In genomic region chr3:141487419-141488345, GRCh38 we compare ENCODE assay signal across 8 cellular contexts. TPM values are rescaled to one million over a fixed set of nuclear protein-coding genes. Genes with fewer than 3 reads are reported as not detected.
DNase-seq lines count a peak whose midpoint lies in the region; ATAC-seq and TF ChIP-seq lines count a peak whose summit lies in the region.

No MANE protein-coding gene starts in this region.

- H3K36me3 ChIP-seq in H7 (replicated peaks; ENCODE audit: control insufficient read depth, insufficient read depth, low read length) (no peaks in the 10 kb centered on the region), RWPE2 (ENCODE audit: low read depth) (no peaks in the 10 kb centered on the region), neuronal stem cell (replicated peaks in 1 of 2; ENCODE audit: control insufficient read depth in 2 of 2, insufficient read depth in 2 of 2, low read length in 2 of 2) (peaks cover 0 to 4% of the 10 kb centered on the region in 2 donors)

- H3K27me3 ChIP-seq in H7 (ENCODE audit: control insufficient read depth, insufficient read depth, low read length) (no peaks in the 10 kb centered on the region), RWPE2 (ENCODE audit: insufficient read depth, poor library complexity, severe bottlenecking) (no peaks in the 10 kb centered on the region), foreskin keratinocyte (no peaks in the 10 kb centered on the region), neuronal stem cell (ENCODE audit: control insufficient read depth in 3 of 3, insufficient read depth in 3 of 3, low read depth in 1 of 3, low read length in 3 of 3) (peaks cover 0 to 3% (median 0%) of the 10 kb centered on the region in 3 experiments)

- H2BK15ac ChIP-seq in neuronal stem cell (ENCODE audit: low read length), result peak overlapping the region; percentile 98

- no peak overlapping the region for H4K8ac ChIP-seq in neuronal stem cell (ENCODE audit: low read depth, low read length)

- peak overlapping the region; percentile 86 for H2AK5ac ChIP-seq in neuronal stem cell (ENCODE audit: low read depth, low read length)

- H3K27ac ChIP-seq in RWPE2 (ENCODE audit: poor library complexity, severe bottlenecking), result peak overlapping the region; percentile 92
- H3K27ac ChIP-seq in foreskin keratinocyte, result peak overlapping the region; percentile 72
- peak overlapping the region; percentile 97 for H3K27ac ChIP-seq in neuronal stem cell (replicated peaks; ENCODE audit: low read length)
- H3K27ac ChIP-seq in temporal lobe (ENCODE audit: low read depth, low read length), result peak overlapping the region; percentile 74

- H3K18ac ChIP-seq in neuronal stem cell (ENCODE audit: low read length), result peak overlapping the region; percentile 99

- peak; percentile 82 for DNase-seq in ELR (ENCODE audit: low read depth)
- peak; percentile 89 for DNase-seq in H7
- DNase-seq in LoVo (ENCODE audit: low spot score), result peak; percentile 82
- DNase-seq in RWPE2 (ENCODE audit: low spot score), result peak; percentile 76
- DNase-seq in activated effector memory CD4-positive, alpha-beta T cell treated with anti-CD3 and anti-CD28 coated beads, Interleukin-2, amount 50 U/mL, for 16 hours, result peak; percentile 94
- peak in 1 of 2 donors; percentile 44 for DNase-seq in foreskin keratinocyte
- peak; percentile 66 for DNase-seq in neuronal stem cell (ENCODE audit: low spot score)

- H3K14ac ChIP-seq in neuronal stem cell (ENCODE audit: low read length), result peak overlapping the region; percentile 98

- TF ChIP-seq CTCF in RWPE2 (IDR thresholded peaks at IDR 0.05; ENCODE audit: poor library complexity, severe bottlenecking) (no peak), foreskin keratinocyte (conservative IDR thresholded peaks at IDR 0.05) (no peak)

- no peaks in the 10 kb centered on the region for H3K79me1 ChIP-seq in neuronal stem cell (ENCODE audit: low read depth, low read length)

- H2AFZ ChIP-seq in neuronal stem cell (ENCODE audit: low read length), result peak overlapping the region; percentile 98

- peak overlapping the region; percentile 86 for H3K4ac ChIP-seq in neuronal stem cell (ENCODE audit: low read length)

- no CpG with 5 or more reads among the region's 67 CpGs for WGBS in neuronal stem cell (ENCODE audit: extremely low coverage in 2 of 2, insufficient read length in 2 of 2, insufficient replicate concordance in 1 of 2), 2 donors

- H3K4me2 ChIP-seq in neuronal stem cell (ENCODE audit: insufficient read depth, low read length, poor library complexity, severe bottlenecking), result peak overlapping the region; percentile 72

- H3K4me3 ChIP-seq in H7 (ENCODE audit: insufficient read depth, low read depth, low read length) (peak overlapping the region; percentile 81), RWPE2 (ENCODE audit: severe bottlenecking) (peak overlapping the region; percentile 96), neuronal stem cell (ENCODE audit: low read length in 2 of 2) (peak overlapping the region; percentile 60 to 93)

- H2BK5ac ChIP-seq in neuronal stem cell (ENCODE audit: low read length), result peak overlapping the region; percentile 91

- H3K9ac ChIP-seq in neuronal stem cell (ENCODE audit: low read depth, low read length, poor library complexity), result peak overlapping the region; percentile 96

- H3K9me3 ChIP-seq in RWPE2 (ENCODE audit: severe bottlenecking) (no peaks in the 10 kb centered on the region), neuronal stem cell (replicated peaks in 1 of 2; ENCODE audit: control insufficient read depth in 2 of 2, insufficient read depth in 1 of 2, low read depth in 1 of 2, low read length in 2 of 2) (no peaks in the 10 kb centered on the region)

- H4K91ac ChIP-seq in neuronal stem cell (ENCODE audit: low read depth, low read length, poor library complexity), result peak overlapping the region; percentile 76

- H3K23ac ChIP-seq in neuronal stem cell (ENCODE audit: low read depth, low read length, poor library complexity), result peak overlapping the region; percentile 99

- H3K4me1 ChIP-seq in RWPE2 (ENCODE audit: insufficient read depth, poor library complexity, severe bottlenecking), result peaks cover 30% of the 10 kb centered on the region
- H3K4me1 ChIP-seq in foreskin keratinocyte, result peaks cover 18% of the 10 kb centered on the region
- H3K4me1 ChIP-seq in neuronal stem cell (ENCODE audit: control insufficient read depth in 2 of 2, insufficient read depth in 1 of 2, low read depth in 1 of 2, low read length in 2 of 2), result peaks cover 4 to 13% of the 10 kb centered on the region in 2 donors

- H2BK120ac ChIP-seq in neuronal stem cell (ENCODE audit: low read depth, low read length), result no peak overlapping the region

- H2BK12ac ChIP-seq in neuronal stem cell (ENCODE audit: low read length), result no peak overlapping the region

- ATAC-seq in RWPE2 (ENCODE audit: low read depth) (peak; percentile 59), foreskin keratinocyte (peak; percentile 47)

RNA-seq across cellular contexts. Expression of gene RASA2, which starts 0.9 kb away (rescaled TPM):
- 11.6 and 17.9 TPM in 2 replicates for total RNA-seq in H7 (2014; rRNA removed; shearing (Covaris generic))
- total RNA-seq in foreskin keratinocyte, result 10.1 and 10.4 TPM in 2 replicates
- 1.7 and 2.3 TPM in 2 replicates for polyA plus RNA-seq in foreskin keratinocyte
- 13.3 TPM for polyA plus RNA-seq in neuronal stem cell (2013, experiment 1 of 2)
- polyA plus RNA-seq in neuronal stem cell (2013, experiment 2 of 2), result 14.7 TPM
- 25.6 TPM for total RNA-seq in temporal lobe
